ENCODE assay signal across 25 cellular contexts in genomic region chr12:95066091-95066855, GRCh38.
"Had no signal": no experiment of that assay in that cellular context is flagged by ENCODE, and none has a peak within 500 bp of the region (broad histone marks: within the 10 kb centered on the region; RNA-seq: fewer than 3 reads in every experiment).

No MANE protein-coding gene starts in this region.

- DNase-seq: activated CD4-positive, alpha-beta T cell treated with anti-CD3 and anti-CD28 coated beads, Interleukin-2, amount 10 ng/mL, durations not matched to agents 7 days and 5 days; activated CD4-positive, CD25-positive, alpha-beta regulatory T cell treated with anti-CD3 and anti-CD28 coated beads, Interleukin-2, amount 50 U/mL, for 72 hours; activated CD8-positive, alpha-beta memory T cell treated with anti-CD3 and anti-CD28 coated beads, Interleukin-2, amount 10 ng/mL, durations not matched to agents 7 days and 5 days; activated CD8-positive, alpha-beta T cell treated with anti-CD3 and anti-CD28 coated beads for 36 hours; activated gamma-delta T cell treated with Interleukin-2 at 50 U/mL for 16 hours; activated T-cell treated with anti-CD3 and anti-CD28 coated beads for 4 hours; brain microvascular endothelial cell; dorsolateral prefrontal cortex; effector memory CD8-positive, alpha-beta T cell; foreskin fibroblast; lower lobe of right lung; naive thymus-derived CD4-positive, alpha-beta T cell; occipital lobe; retina; spleen; stimulated activated CD4-positive, alpha-beta T cell treated with anti-CD3 and anti-CD28 coated beads, Interleukin-4, amount 100 ng/mL, for 1 hour; stimulated activated naive CD4-positive, alpha-beta T cell; T-helper 1 cell; thyroid gland; WERI-Rb-1 had no signal

- H3K27me3 ChIP-seq: ascending aorta, brain microvascular endothelial cell, dorsolateral prefrontal cortex, spleen, thyroid gland had no signal

- FAIRE-seq: colon, TTC549 had no signal

- H3K4me1 ChIP-seq: ascending aorta, lower lobe of right lung, thyroid gland had no signal

- H3K27ac ChIP-seq: ascending aorta, brain microvascular endothelial cell, dorsolateral prefrontal cortex, lower lobe of right lung, spleen, thyroid gland, WERI-Rb-1 had no signal

- H3K4me3 ChIP-seq: ascending aorta, dorsolateral prefrontal cortex, lower lobe of right lung, spleen, thyroid gland had no signal

- ATAC-seq: activated CD8-positive, alpha-beta memory T cell treated with anti-CD3 and anti-CD28 coated beads, Interleukin-2, amount 10 ng/mL, durations not matched to agents 7 days and 5 days; activated CD8-positive, alpha-beta T cell treated with anti-CD3 and anti-CD28 coated beads for 36 hours; activated naive CD4-positive, alpha-beta T cell treated with anti-CD3 and anti-CD28 coated beads, Interleukin-2, amount 50 U/mL, for 72 hours; effector memory CD8-positive, alpha-beta T cell; left lobe of liver; lower lobe of right lung; naive thymus-derived CD4-positive, alpha-beta T cell had no signal

- H3K9me3 ChIP-seq: ascending aorta, lower lobe of right lung, spleen, thyroid gland had no signal
